In the genomic region with DNA sequence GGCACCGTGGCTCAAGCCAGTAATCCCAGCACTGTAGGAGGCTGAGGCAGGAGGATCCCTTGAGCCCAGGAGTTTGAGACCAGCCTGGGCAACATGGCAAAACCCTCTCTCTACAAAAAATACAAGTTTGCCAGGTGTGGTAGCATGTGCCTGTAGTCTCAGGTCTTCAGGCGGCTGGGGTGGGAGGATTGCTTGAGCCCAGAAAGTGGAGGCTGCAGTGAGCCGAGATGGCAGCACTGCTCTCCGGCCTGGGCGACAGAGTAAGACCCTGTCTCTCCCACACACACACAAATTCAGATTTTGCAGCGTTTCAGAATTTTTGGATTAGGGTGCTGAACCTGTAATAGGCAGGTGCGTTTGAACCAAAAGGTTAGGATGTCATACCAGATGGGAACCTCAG, we compare ENCODE assay signal across 11 cellular contexts. TPM values are rescaled to one million over a fixed set of nuclear protein-coding genes. Genes with fewer than 3 reads are reported as not detected.
DNase-seq lines count a peak whose midpoint lies in the region; ATAC-seq, FAIRE-seq and TF ChIP-seq lines count a peak whose summit lies in the region.
"Had no signal": no experiment of that assay in that cellular context is flagged by ENCODE, and none has a peak within 500 bp of the region (broad histone marks: within the 10 kb centered on the region; RNA-seq: fewer than 3 reads in every experiment).

No MANE protein-coding gene starts in this region.

- H4K20me1 ChIP-seq in keratinocyte (ENCODE audit: control insufficient read depth, extremely low read depth, insufficient read depth, low read length) = peaks cover 19% of the 10 kb centered on the region

- H3K4me3 ChIP-seq in GM12864 (ENCODE audit: low read depth, low read length) = peak overlapping the region; percentile 76
- H3K4me3 ChIP-seq in keratinocyte (ENCODE audit: control insufficient read depth in 2 of 3, extremely low read depth in 1 of 3, insufficient read depth in 2 of 3, low read depth in 1 of 3, low read length in 3 of 3) = no peak overlapping the region

- ATAC-seq in activated B cell treated with CpG ODN at 0.5 μM for 24 hours (ENCODE audit: low read depth) (no peak), GM19035 (IDR thresholded peaks at IDR 0.05; ENCODE audit: unreplicated experiment) (no peak), GM21381 (IDR thresholded peaks at IDR 0.05; ENCODE audit: unreplicated experiment) (no peak)
- ATAC-seq: left colon had no signal

- DNase-seq in GM12864 (ENCODE audit: low read depth) (no peak), activated B cell treated with CpG ODN at 0.5 μM for 24 hours (no peak), keratinocyte (ENCODE audit: low read depth, low spot score) (no peak), CD14-positive monocyte (ENCODE audit: low spot score) (no peak), DMS79 (lab: John Stamatoyannopoulos, UW) (no peak)
- DNase-seq: left colon, RPMI8226 had no signal

- POLR2A ChIA-PET in activated B cell treated with CpG ODN at 0.5 μM for 24 hours (lab: Charles Lee) = interaction anchor here (1.0 kb wide), 1 partner anchor 13 kb away, joined by 3 read pairs; no protein-coding TSS in a partner anchor

- no peak overlapping the region for H2AFZ ChIP-seq in keratinocyte (ENCODE audit: control insufficient read depth, low read length)

- peaks cover 48% of the 10 kb centered on the region for H3K36me3 Mint-ChIP-seq in activated B cell treated with CpG ODN at 0.5 μM for 24 hours (ENCODE audit: low read depth)
- peaks cover 25 to 28% of the 10 kb centered on the region in 2 donors for H3K36me3 Mint-ChIP-seq in CD14-positive monocyte

- H3K9me3 Mint-ChIP-seq in activated B cell treated with CpG ODN at 0.5 μM for 24 hours (no peaks in the 10 kb centered on the region), CD14-positive monocyte (peaks cover 0 to 1% (median 0%) of the 10 kb centered on the region in 7 donors)

- TF ChIP-seq CTCF in 22Rv1 (IDR thresholded peaks at IDR 0.05) = no peak
- no peak for TF ChIP-seq CTCF in GM12864 (IDR thresholded peaks at IDR 0.05; ENCODE audit: low read depth, low read length, missing control alignments)
- no peak for TF ChIP-seq CTCF in activated B cell treated with CpG ODN at 0.5 μM for 24 hours (IDR thresholded peaks at IDR 0.05)
- TF ChIP-seq CTCF in keratinocyte (optimal IDR thresholded peaks at IDR 0.05 in 1 of 3, IDR thresholded peaks at IDR 0.05 in 1 of 3, conservative IDR thresholded peaks at IDR 0.05 in 1 of 3; ENCODE audit: extremely low read depth in 1 of 3, insufficient read depth in 2 of 3, low read length in 3 of 3) = no peak
- TF ChIP-seq CTCF in CD14-positive monocyte (IDR thresholded peaks at IDR 0.05) = no peak

- H3K27ac Mint-ChIP-seq in activated B cell treated with CpG ODN at 0.5 μM for 24 hours = peak overlapping the region; percentile 96
- no peak overlapping the region for H3K27ac Mint-ChIP-seq in CD14-positive monocyte

- intact Hi-C loops in activated B cell treated with CpG ODN at 0.5 μM for 24 hours (cut with micrococcal nuclease) = loop anchor here (5.0 to 10.0 kb wide), 4 partner anchors 34 to 1136 kb away; a partner anchor contains a TSS
- intact Hi-C loops in CD14-positive monocyte (cut with micrococcal nuclease) = loop anchor here (5.0 to 10.0 kb wide), 4 partner anchors 46 to 179 kb away; a partner anchor contains a TSS

- H3K4me1 ChIP-seq in keratinocyte (ENCODE audit: control insufficient read depth, extremely low read depth, insufficient read depth, low read length) = peaks cover 21% of the 10 kb centered on the region

- peak overlapping the region; percentile 98 for H3K27ac ChIP-seq in 22Rv1
- no peak overlapping the region for H3K27ac ChIP-seq in keratinocyte (ENCODE audit: control insufficient read depth, insufficient read depth, low read length)

- H3K9me3 ChIP-seq in keratinocyte (ENCODE audit: control insufficient read depth, low read depth, low read length) = no peaks in the 10 kb centered on the region

- peaks cover 29% of the 10 kb centered on the region for H3K79me2 ChIP-seq in keratinocyte (ENCODE audit: control insufficient read depth, insufficient read depth, low read length)

- FAIRE-seq in keratinocyte (lab: Jason Lieb, UNC) = no peak

- peaks cover 4% of the 10 kb centered on the region for H3K9me1 ChIP-seq in keratinocyte (ENCODE audit: control insufficient read depth, extremely low read depth, insufficient read depth, low read length)

- no peaks in the 10 kb centered on the region for H3K27me3 ChIP-seq in keratinocyte (ENCODE audit: control insufficient read depth, extremely low read depth, insufficient read depth, low read length)

- dilution Hi-C loops in keratinocyte (cut with MboI; ENCODE audit: extremely low pct_ligation_motif_present, low sequenced_read_pairs) = no loop called here

- H3K4me1 Mint-ChIP-seq in activated B cell treated with CpG ODN at 0.5 μM for 24 hours (peaks cover 70% of the 10 kb centered on the region), CD14-positive monocyte (peaks cover 40% of the 10 kb centered on the region)

- peaks cover 25 to 34% of the 10 kb centered on the region in 2 experiments for H3K36me3 ChIP-seq in keratinocyte (ENCODE audit: control insufficient read depth in 2 of 2, extremely low read depth in 1 of 2, insufficient read depth in 2 of 2, low read length in 2 of 2)

- CTCF ChIA-PET in activated B cell treated with CpG ODN at 0.5 μM for 24 hours (lab: Charles Lee) = interaction anchor here (1.0 kb wide), 1 partner anchor 25 kb away, joined by 3 read pairs; a partner anchor contains a TSS

- H3K4me2 ChIP-seq in keratinocyte (ENCODE audit: control insufficient read depth, extremely low read depth, insufficient read depth, low read depth, low read length) = peak overlapping the region; percentile 97

- H3K27me3 Mint-ChIP-seq in activated B cell treated with CpG ODN at 0.5 μM for 24 hours (no peaks in the 10 kb centered on the region), CD14-positive monocyte (ENCODE audit: low read depth in 3 of 3) (peaks cover 9 to 18% (median 14%) of the 10 kb centered on the region in 3 donors)

- H3K4me3 Mint-ChIP-seq in activated B cell treated with CpG ODN at 0.5 μM for 24 hours (peak overlapping the region; percentile 93), CD14-positive monocyte (peak overlapping the region in 1 of 2 donors; percentile 52)

- H3K9ac ChIP-seq in keratinocyte (ENCODE audit: control insufficient read depth, extremely low read depth, insufficient read depth, low read length) = peak overlapping the region; percentile 99

RNA-seq across cellular contexts. Expression of a gene that starts 2.2 kb away (rescaled TPM):
- total RNA-seq in activated B cell treated with CpG ODN at 0.5 μM for 24 hours = 3,758 and 4,733 TPM in 2 replicates
- 2,569 to 3,320 TPM (median 2,868 TPM) in 3 replicates for polyA plus RNA-seq in keratinocyte
- 1,199 TPM for polyA plus RNA-seq in keratinocyte (2011; ENCODE audit: low read depth)
- 3,950 and 4,485 TPM in 2 replicates for polyA plus RNA-seq in keratinocyte (2011; cell fraction: cytosol; rRNA removed)
- polyA plus RNA-seq in keratinocyte (2011; cell fraction: nucleus; rRNA removed) = 1,340 and 1,382 TPM in 2 replicates
- polyA plus RNA-seq in keratinocyte (2012; ENCODE audit: low replicate concordance) = 2,466 and 3,061 TPM in 2 replicates
- 1,093 to 1,706 TPM (median 1,654 TPM) in 3 replicates for polyA minus RNA-seq in keratinocyte
- polyA minus RNA-seq in keratinocyte (2011; cell fraction: cytosol; rRNA and poly(A)+ RNA removed) = 920 TPM
- polyA minus RNA-seq in keratinocyte (2011; cell fraction: nucleus; rRNA and poly(A)+ RNA removed) = 160 and 212 TPM in 2 replicates
- polyA plus RNA-seq in CD14-positive monocyte = 1,000 to 10,000 TPM; 1,103 to 1,481 TPM

RNA-seq across cellular contexts. Expression of a gene that starts 11.1 kb away (rescaled TPM):
- 6,642 and 7,342 TPM in 2 replicates for total RNA-seq in activated B cell treated with CpG ODN at 0.5 μM for 24 hours
- polyA plus RNA-seq in keratinocyte (1,826 to 4,676 TPM (median 3,383 TPM) in 3 replicates), CD14-positive monocyte (100 to 1,000 TPM; 655 to 663 TPM)
- polyA plus RNA-seq in keratinocyte (2011; ENCODE audit: low read depth) = 1,172 TPM
- 2,271 and 4,389 TPM in 2 replicates for polyA plus RNA-seq in keratinocyte (2011; cell fraction: cytosol; rRNA removed)
- polyA plus RNA-seq in keratinocyte (2011; cell fraction: nucleus; rRNA removed) = 847 and 1,123 TPM in 2 replicates
- 3,372 and 3,518 TPM in 2 replicates for polyA plus RNA-seq in keratinocyte (2012; ENCODE audit: low replicate concordance)
- polyA minus RNA-seq in keratinocyte = 834 to 2,199 TPM (median 1,514 TPM) in 3 replicates
- 1,948 TPM for polyA minus RNA-seq in keratinocyte (2011; cell fraction: cytosol; rRNA and poly(A)+ RNA removed)
- polyA minus RNA-seq in keratinocyte (2011; cell fraction: nucleus; rRNA and poly(A)+ RNA removed) = 676 and 708 TPM in 2 replicates

RNA-seq across cellular contexts. Expression of a gene that starts 14.0 kb away (rescaled TPM):
- total RNA-seq in activated B cell treated with CpG ODN at 0.5 μM for 24 hours = 17.4 and 18.8 TPM in 2 replicates
- polyA plus RNA-seq in keratinocyte (12.0 to 12.8 TPM (median 12.3 TPM) in 3 replicates), CD14-positive monocyte (100 to 1,000 TPM; 720 to 930 TPM)
- 8.2 TPM for polyA plus RNA-seq in keratinocyte (2011; ENCODE audit: low read depth)
- polyA plus RNA-seq in keratinocyte (2011; cell fraction: cytosol; rRNA removed) = 4.2 and 9.1 TPM in 2 replicates
- 16.5 and 20.4 TPM in 2 replicates for polyA plus RNA-seq in keratinocyte (2011; cell fraction: nucleus; rRNA removed)
- 15.5 and 20.2 TPM in 2 replicates for polyA plus RNA-seq in keratinocyte (2012; ENCODE audit: low replicate concordance)
- 5.6 to 8.2 TPM (median 5.8 TPM) in 3 replicates for polyA minus RNA-seq in keratinocyte
- polyA minus RNA-seq in keratinocyte (2011; cell fraction: cytosol; rRNA and poly(A)+ RNA removed) = 15.2 TPM
- polyA minus RNA-seq in keratinocyte (2011; cell fraction: nucleus; rRNA and poly(A)+ RNA removed) = 5.4 and 7.1 TPM in 2 replicates
- total RNA-seq: MCF 10A had no signal

RNA-seq across cellular contexts. Expression of a gene that starts 24.5 kb away (rescaled TPM):
- 15.4 and 17.7 TPM in 2 replicates for total RNA-seq in activated B cell treated with CpG ODN at 0.5 μM for 24 hours
- polyA plus RNA-seq in keratinocyte = 0.80 to 1.7 TPM (median 1.3 TPM) in 3 replicates
- not detected for polyA plus RNA-seq in keratinocyte (2011; ENCODE audit: low read depth)
- polyA plus RNA-seq in keratinocyte (2011; cell fraction: cytosol; rRNA removed) = 0.53 and 1.6 TPM in 2 replicates
- 0.76 and 0.95 TPM in 2 replicates for polyA plus RNA-seq in keratinocyte (2011; cell fraction: nucleus; rRNA removed)
- 0.47 and 4.0 TPM in 2 replicates for polyA plus RNA-seq in keratinocyte (2012; ENCODE audit: low replicate concordance)
- 1.2 to 4.6 TPM in 2 of 3 replicates, not detected in the other for polyA minus RNA-seq in keratinocyte
- polyA minus RNA-seq in keratinocyte (2011; cell fraction: cytosol; rRNA and poly(A)+ RNA removed) = 2.5 TPM
- polyA minus RNA-seq in keratinocyte (2011; cell fraction: nucleus; rRNA and poly(A)+ RNA removed) = 0.53 TPM in 1 of 2 replicates, not detected in the other
- polyA plus RNA-seq in CD14-positive monocyte = 1 to 10 TPM; 5.0 to 6.9 TPM

RNA-seq across cellular contexts. Expression of a gene that starts 29.3 kb away (rescaled TPM):
- total RNA-seq in activated B cell treated with CpG ODN at 0.5 μM for 24 hours = 0.89 and 1.1 TPM in 2 replicates
- polyA plus RNA-seq in keratinocyte (0.10 to 0.14 TPM in 2 of 3 replicates, not detected in the other), CD14-positive monocyte (not detected)
- 0.30 TPM for polyA plus RNA-seq in keratinocyte (2011; ENCODE audit: low read depth)
- polyA plus RNA-seq in keratinocyte (2011; cell fraction: cytosol; rRNA removed) = 0.11 TPM in 1 of 2 replicates, not detected in the other
- polyA plus RNA-seq in keratinocyte (2011; cell fraction: nucleus; rRNA removed) = 0.28 and 0.59 TPM in 2 replicates
- polyA plus RNA-seq in keratinocyte (2012; ENCODE audit: low replicate concordance) = 0.23 and 0.45 TPM in 2 replicates
- 0.30 TPM in 1 of 3 replicates, not detected in the others for polyA minus RNA-seq in keratinocyte
- polyA minus RNA-seq in keratinocyte (2011; cell fraction: cytosol; rRNA and poly(A)+ RNA removed) = not detected
- polyA minus RNA-seq in keratinocyte (2011; cell fraction: nucleus; rRNA and poly(A)+ RNA removed) = not detected in 2 replicates
- total RNA-seq: MCF 10A had no signal

Comparison
In these comparisons a context has a peak if more than half of its experiments do, and no peak if none do; other contexts are left out.
1. RNA of a gene that starts 14.0 kb away (polyA plus RNA-seq): 720 to 930 TPM in CD14-positive monocyte; 4.2 to 20.4 TPM in keratinocyte; every median in the first group is over 10 times any median in the second.